ENCODE assay signal across 12 cellular contexts in genomic region chr22:47847281-47847890, GRCh38.
"Had no signal": no experiment of that assay in that cellular context is flagged by ENCODE, and none has a peak within 500 bp of the region (broad histone marks: within the 10 kb centered on the region; RNA-seq: fewer than 3 reads in every experiment).

No MANE protein-coding gene starts in this region.

- H3K9me3 ChIP-seq: heart right ventricle, left lung had no signal

- H3K9me3 Mint-ChIP-seq: activated CD4-positive, alpha-beta memory T cell treated with anti-CD3 and anti-CD28 coated beads, Interleukin-2, amount 10 ng/mL, durations not matched to agents 7 days and 5 days; activated naive CD8-positive, alpha-beta T cell treated with anti-CD3 and anti-CD28 coated beads, Interleukin-2, amount 10 ng/mL, durations not matched to agents 7 days and 5 days; memory B cell; nephron; stimulated activated effector memory CD8-positive, alpha-beta T cell treated with anti-CD3 and anti-CD28 coated beads, Interleukin-12 subunit alpha, Interleukin-12 subunit beta, amount 100 ng/mL, for 72 hours; T-helper 2 cell treated with Interferon-gamma antibody and Interleukin-4, amounts not matched to agents 5 μg/mL and 100 μg/mL, for 36 hours; type B pancreatic cell had no signal

- H3K4me3 Mint-ChIP-seq: activated CD4-positive, alpha-beta memory T cell treated with anti-CD3 and anti-CD28 coated beads, Interleukin-2, amount 10 ng/mL, durations not matched to agents 7 days and 5 days; activated naive CD8-positive, alpha-beta T cell treated with anti-CD3 and anti-CD28 coated beads, Interleukin-2, amount 10 ng/mL, durations not matched to agents 7 days and 5 days; memory B cell; nephron; stimulated activated effector memory CD8-positive, alpha-beta T cell treated with anti-CD3 and anti-CD28 coated beads, Interleukin-12 subunit alpha, Interleukin-12 subunit beta, amount 100 ng/mL, for 72 hours; T-helper 2 cell treated with Interferon-gamma antibody and Interleukin-4, amounts not matched to agents 5 μg/mL and 100 μg/mL, for 36 hours; type B pancreatic cell had no signal

- H3K27me3 Mint-ChIP-seq: activated CD4-positive, alpha-beta memory T cell treated with anti-CD3 and anti-CD28 coated beads, Interleukin-2, amount 10 ng/mL, durations not matched to agents 7 days and 5 days had no signal

- H3K27ac ChIP-seq: foreskin keratinocyte, heart right ventricle, left lung had no signal

- H3K27me3 ChIP-seq: foreskin keratinocyte had no signal

- H3K36me3 ChIP-seq: heart right ventricle, left lung had no signal

- H3K4me1 ChIP-seq: foreskin keratinocyte, heart right ventricle, left lung had no signal

- ATAC-seq: foreskin keratinocyte; heart right ventricle; left lung; stimulated activated effector memory CD8-positive, alpha-beta T cell treated with anti-CD3 and anti-CD28 coated beads, Interleukin-12 subunit alpha, Interleukin-12 subunit beta, amount 100 ng/mL, for 72 hours had no signal

- DNase-seq: activated CD4-positive, alpha-beta memory T cell treated with anti-CD3 and anti-CD28 coated beads, Interleukin-2, amount 10 ng/mL, durations not matched to agents 7 days and 5 days; activated CD8-positive, alpha-beta memory T cell treated with anti-CD3 and anti-CD28 coated beads, Interleukin-2, amount 50 U/mL, for 4 hours; activated naive CD8-positive, alpha-beta T cell treated with anti-CD3 and anti-CD28 coated beads, Interleukin-2, amount 10 ng/mL, durations not matched to agents 7 days and 5 days; foreskin keratinocyte; heart right ventricle; left lung had no signal

- H3K4me3 ChIP-seq: heart right ventricle, left lung had no signal

- FAIRE-seq: islet of Langerhans had no signal

- H3K4me1 Mint-ChIP-seq: activated CD4-positive, alpha-beta memory T cell treated with anti-CD3 and anti-CD28 coated beads, Interleukin-2, amount 10 ng/mL, durations not matched to agents 7 days and 5 days; activated naive CD8-positive, alpha-beta T cell treated with anti-CD3 and anti-CD28 coated beads, Interleukin-2, amount 10 ng/mL, durations not matched to agents 7 days and 5 days; memory B cell; stimulated activated effector memory CD8-positive, alpha-beta T cell treated with anti-CD3 and anti-CD28 coated beads, Interleukin-12 subunit alpha, Interleukin-12 subunit beta, amount 100 ng/mL, for 72 hours had no signal

- H3K36me3 Mint-ChIP-seq: activated naive CD8-positive, alpha-beta T cell treated with anti-CD3 and anti-CD28 coated beads, Interleukin-2, amount 10 ng/mL, durations not matched to agents 7 days and 5 days; memory B cell; stimulated activated effector memory CD8-positive, alpha-beta T cell treated with anti-CD3 and anti-CD28 coated beads, Interleukin-12 subunit alpha, Interleukin-12 subunit beta, amount 100 ng/mL, for 72 hours; type B pancreatic cell had no signal

- H3K27ac Mint-ChIP-seq: activated CD4-positive, alpha-beta memory T cell treated with anti-CD3 and anti-CD28 coated beads, Interleukin-2, amount 10 ng/mL, durations not matched to agents 7 days and 5 days; activated naive CD8-positive, alpha-beta T cell treated with anti-CD3 and anti-CD28 coated beads, Interleukin-2, amount 10 ng/mL, durations not matched to agents 7 days and 5 days; memory B cell; nephron; stimulated activated effector memory CD8-positive, alpha-beta T cell treated with anti-CD3 and anti-CD28 coated beads, Interleukin-12 subunit alpha, Interleukin-12 subunit beta, amount 100 ng/mL, for 72 hours; T-helper 2 cell treated with Interferon-gamma antibody and Interleukin-4, amounts not matched to agents 5 μg/mL and 100 μg/mL, for 36 hours; type B pancreatic cell had no signal
